25 cellular contexts compared by ENCODE assay signal in genomic region chr16:14566599-14566998, GRCh38.
"Had no signal": no experiment of that assay in that cellular context is flagged by ENCODE, and none has a peak within 500 bp of the region (broad histone marks: within the 10 kb centered on the region; RNA-seq: fewer than 3 reads in every experiment).

No MANE protein-coding gene starts in this region.

- H3K9me3 Mint-ChIP-seq: activated CD4-positive, alpha-beta memory T cell treated with anti-CD3 and anti-CD28 coated beads for 36 hours; activated CD4-positive, alpha-beta T cell treated with anti-CD3 and anti-CD28 coated beads, Interleukin-2, amount 10 ng/mL, durations not matched to agents 24 days and 14 days; activated naive CD4-positive, alpha-beta T cell treated with anti-CD3 and anti-CD28 coated beads for 36 hours; activated naive CD8-positive, alpha-beta T cell treated with anti-CD3 and anti-CD28 coated beads for 36 hours; mesothelial cell of epicardium; naive thymus-derived CD4-positive, alpha-beta T cell; neural crest cell; stimulated activated naive B cell treated with anti-CD40 and anti-IgM and Interleukin-4, amounts not matched to agents 10 μg/mL and 1 μg/mL and 100 μg/mL, for 72 hours; T-helper 1 cell treated with Interleukin-12 subunit alpha and Interleukin-12 subunit beta and Interleukin-4 antibody, amounts not matched to agents 30 μg/mL and 1 μg/mL, for 36 hours had no signal

- H3K27me3 Mint-ChIP-seq: activated CD4-positive, alpha-beta memory T cell treated with anti-CD3 and anti-CD28 coated beads for 36 hours; activated CD4-positive, alpha-beta T cell treated with anti-CD3 and anti-CD28 coated beads, Interleukin-2, amount 10 ng/mL, durations not matched to agents 24 days and 14 days; activated naive CD8-positive, alpha-beta T cell treated with anti-CD3 and anti-CD28 coated beads for 36 hours; naive thymus-derived CD4-positive, alpha-beta T cell; stimulated activated naive B cell treated with anti-CD40 and anti-IgM and Interleukin-4, amounts not matched to agents 10 μg/mL and 1 μg/mL and 100 μg/mL, for 72 hours had no signal

- H3K36me3 ChIP-seq: adrenal gland, gastrocnemius medialis, right atrium auricular region had no signal

- H3K9ac ChIP-seq: parathyroid adenoma had no signal

- ATAC-seq: body of pancreas; gastrocnemius medialis; left cardiac atrium; naive thymus-derived CD4-positive, alpha-beta T cell; stimulated activated naive B cell treated with anti-CD40 and anti-IgM and Interleukin-4, amounts not matched to agents 10 μg/mL and 1 μg/mL and 100 μg/mL, for 72 hours had no signal

- DNase-seq: activated CD4-positive, alpha-beta memory T cell treated with anti-CD3 and anti-CD28 coated beads for 36 hours; activated CD4-positive, alpha-beta T cell treated with anti-CD3 and anti-CD28 coated beads, Interleukin-2, amount 10 ng/mL, durations not matched to agents 24 days and 14 days; activated CD4-positive, CD25-positive, alpha-beta regulatory T cell treated with anti-CD3 and anti-CD28 coated beads, Interleukin-2, amount 50 U/mL, for 72 hours; activated naive CD4-positive, alpha-beta T cell treated with anti-CD3 and anti-CD28 coated beads for 36 hours; activated naive CD8-positive, alpha-beta T cell treated with anti-CD3 and anti-CD28 coated beads for 36 hours; activated T-cell treated with anti-CD3 and anti-CD28 coated beads, Interleukin-2, amount 50 U/mL, for 48 hours; aorta; body of pancreas; effector CD8-positive, alpha-beta T cell; erythroblast; gastrocnemius medialis; left cardiac atrium; naive thymus-derived CD4-positive, alpha-beta T cell; stimulated activated CD4-positive, alpha-beta T cell treated with anti-CD3 and anti-CD28 coated beads, Interleukin-15, amount 100 ng/mL, for 24 hours; stimulated activated CD4-positive, alpha-beta T cell treated with anti-CD3 and anti-CD28 coated beads, Interleukin-2, amount 100 ng/mL, for 24 hours; stimulated activated naive B cell treated with anti-CD40 and anti-IgM and Interleukin-4, amounts not matched to agents 10 μg/mL and 1 μg/mL and 100 μg/mL, for 72 hours; stomach; T-helper 9 cell; tibial artery had no signal

- H3K4me3 ChIP-seq: adrenal gland, body of pancreas, gastrocnemius medialis, right atrium auricular region, stomach, tibial artery had no signal

- H3K4me3 Mint-ChIP-seq: activated CD4-positive, alpha-beta memory T cell treated with anti-CD3 and anti-CD28 coated beads for 36 hours; activated CD4-positive, alpha-beta T cell treated with anti-CD3 and anti-CD28 coated beads, Interleukin-2, amount 10 ng/mL, durations not matched to agents 24 days and 14 days; activated naive CD4-positive, alpha-beta T cell treated with anti-CD3 and anti-CD28 coated beads for 36 hours; activated naive CD8-positive, alpha-beta T cell treated with anti-CD3 and anti-CD28 coated beads for 36 hours; mesothelial cell of epicardium; naive thymus-derived CD4-positive, alpha-beta T cell; neural crest cell; stimulated activated naive B cell treated with anti-CD40 and anti-IgM and Interleukin-4, amounts not matched to agents 10 μg/mL and 1 μg/mL and 100 μg/mL, for 72 hours; T-helper 1 cell treated with Interleukin-12 subunit alpha and Interleukin-12 subunit beta and Interleukin-4 antibody, amounts not matched to agents 30 μg/mL and 1 μg/mL, for 36 hours had no signal

- H3K27ac ChIP-seq: gastrocnemius medialis, parathyroid adenoma, right atrium auricular region, tibial artery had no signal

- H3K79me2 ChIP-seq: parathyroid adenoma had no signal

- H3K27ac Mint-ChIP-seq: activated CD4-positive, alpha-beta memory T cell treated with anti-CD3 and anti-CD28 coated beads for 36 hours; activated CD4-positive, alpha-beta T cell treated with anti-CD3 and anti-CD28 coated beads, Interleukin-2, amount 10 ng/mL, durations not matched to agents 24 days and 14 days; activated naive CD4-positive, alpha-beta T cell treated with anti-CD3 and anti-CD28 coated beads for 36 hours; activated naive CD8-positive, alpha-beta T cell treated with anti-CD3 and anti-CD28 coated beads for 36 hours; mesothelial cell of epicardium; stimulated activated naive B cell treated with anti-CD40 and anti-IgM and Interleukin-4, amounts not matched to agents 10 μg/mL and 1 μg/mL and 100 μg/mL, for 72 hours; T-helper 1 cell treated with Interleukin-12 subunit alpha and Interleukin-12 subunit beta and Interleukin-4 antibody, amounts not matched to agents 30 μg/mL and 1 μg/mL, for 36 hours had no signal

- H2AFZ ChIP-seq: parathyroid adenoma had no signal

- H3K4me1 ChIP-seq: tibial artery had no signal

- H3K9me3 ChIP-seq: adrenal gland, body of pancreas, gastrocnemius medialis, right atrium auricular region, stomach, tibial artery had no signal

- H3K27me3 ChIP-seq: adrenal gland, body of pancreas, gastrocnemius medialis, right atrium auricular region, stomach, tibial artery had no signal
